17 cellular contexts compared by ENCODE assay signal in the genomic region with DNA sequence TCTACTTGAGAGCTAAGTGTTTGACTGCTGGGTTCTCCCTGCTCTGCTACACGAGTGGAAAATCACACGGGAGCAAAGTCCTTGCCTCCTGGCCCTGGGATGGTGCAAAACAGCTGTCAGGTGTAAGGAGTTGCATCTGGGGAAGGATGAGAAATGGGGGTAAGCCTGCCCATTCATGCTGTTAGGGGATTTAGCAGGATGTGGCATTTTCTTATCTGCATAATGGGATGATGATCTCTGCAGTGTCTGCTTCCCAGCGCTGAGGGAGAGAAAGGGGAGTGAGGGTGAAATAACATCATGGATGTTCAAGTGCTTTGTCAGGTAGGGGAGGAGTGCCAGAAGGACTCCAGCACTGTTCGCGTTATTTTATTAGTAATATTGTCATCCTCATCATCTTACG.
A peak's percentile ranks its signal among the peaks of the same experiment; 100 is the strongest.
DNase-seq lines count a peak whose midpoint lies in the region; ATAC-seq and TF ChIP-seq lines count a peak whose summit lies in the region.
"Had no signal": no experiment of that assay in that cellular context is flagged by ENCODE, and none has a peak within 500 bp of the region (broad histone marks: within the 10 kb centered on the region; RNA-seq: fewer than 3 reads in every experiment).

No MANE protein-coding gene starts in this region.

- H3K36me3 Mint-ChIP-seq in activated CD4-positive, alpha-beta T cell treated with anti-CD3 and anti-CD28 coated beads, Interleukin-2, amount 10 ng/mL, durations not matched to agents 24 days and 14 days (ENCODE audit: low read depth): no peaks in the 10 kb centered on the region
- no peaks in the 10 kb centered on the region for H3K36me3 Mint-ChIP-seq in activated CD4-positive, alpha-beta T cell treated with anti-CD3 and anti-CD28 coated beads, Interleukin-2, amount 10 ng/mL, durations not matched to agents 7 days and 5 days (ENCODE audit: low read depth)
- peaks cover 15% of the 10 kb centered on the region for H3K36me3 Mint-ChIP-seq in Calu3 (ENCODE audit: insufficient read depth, unreplicated experiment)
- H3K36me3 Mint-ChIP-seq: CD8-positive, alpha-beta T cell had no signal

- no peaks in the 10 kb centered on the region for H3K9me3 ChIP-seq in KOPT-K1 (ENCODE audit: insufficient read depth, low read length, poor library complexity, severe bottlenecking)
- H3K9me3 ChIP-seq: BLaER1 had no signal

- CTCF ChIA-PET in activated CD4-positive, alpha-beta T cell treated with anti-CD3 and anti-CD28 coated beads, Interleukin-2, amount 10 ng/mL, durations not matched to agents 7 days and 5 days (lab: Charles Lee): interaction anchor here (0.9 to 1.4 kb wide), 3 partner anchors 18 to 311 kb away, joined by 3 to 6 read pairs (median 3); no protein-coding TSS in a partner anchor
- CTCF ChIA-PET in Calu3 (lab: Charles Lee): interaction anchor here (1.1 kb wide), 1 partner anchor 12 kb away, joined by 3 read pairs; no protein-coding TSS in a partner anchor

- no peaks in the 10 kb centered on the region for H3K36me3 ChIP-seq in KOPT-K1 (ENCODE audit: insufficient read depth, low read length)
- H3K36me3 ChIP-seq: BLaER1 had no signal

- intact Hi-C loops in activated CD4-positive, alpha-beta T cell treated with anti-CD3 and anti-CD28 coated beads, Interleukin-2, amount 10 ng/mL, durations not matched to agents 24 days and 14 days (cut with micrococcal nuclease): no loop called here
- intact Hi-C loops in Calu3 (cut with micrococcal nuclease; ENCODE audit: unreplicated experiment): loop anchor here (5.0 kb wide), 1 partner anchor 221 kb away; a partner anchor contains a TSS

- peaks cover 17% of the 10 kb centered on the region for H3K9me3 Mint-ChIP-seq in activated CD4-positive, alpha-beta T cell treated with anti-CD3 and anti-CD28 coated beads, Interleukin-2, amount 10 ng/mL, durations not matched to agents 24 days and 14 days
- H3K9me3 Mint-ChIP-seq in activated CD4-positive, alpha-beta T cell treated with anti-CD3 and anti-CD28 coated beads, Interleukin-2, amount 10 ng/mL, durations not matched to agents 7 days and 5 days: no peaks in the 10 kb centered on the region
- no peaks in the 10 kb centered on the region for H3K9me3 Mint-ChIP-seq in Calu3 (ENCODE audit: low read depth, unreplicated experiment)
- H3K9me3 Mint-ChIP-seq: CD8-positive, alpha-beta T cell had no signal

- H3K4me1 Mint-ChIP-seq in activated CD4-positive, alpha-beta T cell treated with anti-CD3 and anti-CD28 coated beads, Interleukin-2, amount 10 ng/mL, durations not matched to agents 24 days and 14 days: peaks cover 38% of the 10 kb centered on the region
- peaks cover 19% of the 10 kb centered on the region for H3K4me1 Mint-ChIP-seq in activated CD4-positive, alpha-beta T cell treated with anti-CD3 and anti-CD28 coated beads, Interleukin-2, amount 10 ng/mL, durations not matched to agents 7 days and 5 days
- peaks cover 12% of the 10 kb centered on the region for H3K4me1 Mint-ChIP-seq in Calu3 (ENCODE audit: low read depth, unreplicated experiment)

- no peak for DNase-seq in activated CD4-positive, alpha-beta T cell treated with anti-CD3 and anti-CD28 coated beads, Interleukin-2, amount 10 ng/mL, durations not matched to agents 24 days and 14 days
- DNase-seq in activated CD4-positive, alpha-beta T cell treated with anti-CD3 and anti-CD28 coated beads, Interleukin-2, amount 10 ng/mL, durations not matched to agents 7 days and 5 days: no peak
- DNase-seq in Calu3 (no peak), amniotic epithelial cell (ENCODE audit: low read depth) (peak; percentile 33), HUDEP-2 (lab: John Stamatoyannopoulos, UW; ENCODE audit: unreplicated experiment in 76 of 76) (no peak), MV-4-11 (lab: John Stamatoyannopoulos, UW) (no peak)
- DNase-seq: CD8-positive, alpha-beta T cell; DMS79; HCEC 1CT; NCI-H1436; NCI-H2029 treated with DMSO at 0.1 percent for 48 hours; SHP77 had no signal

- ATAC-seq in GM21528 (IDR thresholded peaks at IDR 0.05; ENCODE audit: low FRiP score, unreplicated experiment): no peak
- ATAC-seq: CD8-positive, alpha-beta T cell; K562 had no signal

- no peaks in the 10 kb centered on the region for H3K27me3 Mint-ChIP-seq in activated CD4-positive, alpha-beta T cell treated with anti-CD3 and anti-CD28 coated beads, Interleukin-2, amount 10 ng/mL, durations not matched to agents 24 days and 14 days
- no peaks in the 10 kb centered on the region for H3K27me3 Mint-ChIP-seq in activated CD4-positive, alpha-beta T cell treated with anti-CD3 and anti-CD28 coated beads, Interleukin-2, amount 10 ng/mL, durations not matched to agents 7 days and 5 days
- H3K27me3 Mint-ChIP-seq in Calu3 (ENCODE audit: unreplicated experiment): no peaks in the 10 kb centered on the region

- no peak overlapping the region for H3K4me3 Mint-ChIP-seq in activated CD4-positive, alpha-beta T cell treated with anti-CD3 and anti-CD28 coated beads, Interleukin-2, amount 10 ng/mL, durations not matched to agents 24 days and 14 days
- no peak overlapping the region for H3K4me3 Mint-ChIP-seq in activated CD4-positive, alpha-beta T cell treated with anti-CD3 and anti-CD28 coated beads, Interleukin-2, amount 10 ng/mL, durations not matched to agents 7 days and 5 days
- no peak overlapping the region for H3K4me3 Mint-ChIP-seq in Calu3 (ENCODE audit: low read depth, unreplicated experiment)
- H3K4me3 Mint-ChIP-seq: CD8-positive, alpha-beta T cell had no signal

- POLR2A ChIA-PET in activated CD4-positive, alpha-beta T cell treated with anti-CD3 and anti-CD28 coated beads, Interleukin-2, amount 10 ng/mL, durations not matched to agents 7 days and 5 days (lab: Charles Lee): no interaction called here

- H3K27ac ChIP-seq in KOPT-K1 (ENCODE audit: low read depth, low read length, poor library complexity, severe bottlenecking): peak overlapping the region; percentile 58
- H3K27ac ChIP-seq: BLaER1, HL-60 had no signal

- no peak for TF ChIP-seq CTCF in Calu3 (IDR thresholded peaks at IDR 0.05; ENCODE audit: unreplicated experiment)

- H3K27ac Mint-ChIP-seq in activated CD4-positive, alpha-beta T cell treated with anti-CD3 and anti-CD28 coated beads, Interleukin-2, amount 10 ng/mL, durations not matched to agents 24 days and 14 days: peak overlapping the region; percentile 81
- H3K27ac Mint-ChIP-seq in activated CD4-positive, alpha-beta T cell treated with anti-CD3 and anti-CD28 coated beads, Interleukin-2, amount 10 ng/mL, durations not matched to agents 7 days and 5 days: no peak overlapping the region
- peak overlapping the region; percentile 34 for H3K27ac Mint-ChIP-seq in Calu3 (ENCODE audit: unreplicated experiment)
- H3K27ac Mint-ChIP-seq: CD8-positive, alpha-beta T cell had no signal

- no TSS peak for BruUV-seq in Calu3 (replicated peaks; lab: Mats Ljungman, UMichigan)
